ENCODE assay signal across 8 cellular contexts in genomic region chr4:8200302-8200975, GRCh38. TPM values are rescaled to one million over a fixed set of nuclear protein-coding genes. Genes with fewer than 3 reads are reported as not detected.
DNase-seq lines count a peak whose midpoint lies in the region; ATAC-seq and TF ChIP-seq lines count a peak whose summit lies in the region.

No MANE protein-coding gene starts in this region.

- H3K4me3 ChIP-seq in gastroesophageal sphincter (peak overlapping the region; percentile 3 to 50), skeletal muscle satellite cell (ENCODE audit: low read length) (no peak overlapping the region)

- H3K9me3 ChIP-seq in gastroesophageal sphincter (no peaks in the 10 kb centered on the region), skeletal muscle satellite cell (replicated peaks; ENCODE audit: low read length) (no peaks in the 10 kb centered on the region)

- no peak for TF ChIP-seq EP300 in gastroesophageal sphincter (IDR thresholded peaks at IDR 0.05)

- WGBS in gastroesophageal sphincter (ENCODE audit: low coverage in 1 of 2), 2 donors, result 41 to 71% methylated on average over 3 to 4 of the region's 30 CpGs

- H3K9ac ChIP-seq in skeletal muscle satellite cell (ENCODE audit: low read depth, low read length), result no peak overlapping the region

- H3K27me3 ChIP-seq in gastroesophageal sphincter (no peaks in the 10 kb centered on the region), skeletal muscle satellite cell (ENCODE audit: control insufficient read depth, insufficient read depth, low read length) (peaks cover 3% of the 10 kb centered on the region)

- peak overlapping the region in 3 of 4 donors; percentile 76 to 80 (median 77) for H3K27ac ChIP-seq in gastroesophageal sphincter

- H3K4me1 ChIP-seq in gastroesophageal sphincter, result peaks cover 0 to 51% (median 16%) of the 10 kb centered on the region in 3 donors
- peaks cover 17% of the 10 kb centered on the region for H3K4me1 ChIP-seq in skeletal muscle satellite cell (ENCODE audit: control insufficient read depth, insufficient read depth, low read length)

- H3K36me3 ChIP-seq in gastroesophageal sphincter (peaks cover 0 to 5% of the 10 kb centered on the region in 2 donors), skeletal muscle satellite cell (ENCODE audit: insufficient read depth, low read length) (no peaks in the 10 kb centered on the region)

- ATAC-seq in gastroesophageal sphincter (peak; percentile 48), omental fat pad (ENCODE audit: low FRiP score) (no peak), HG02571 (IDR thresholded peaks at IDR 0.05; ENCODE audit: unreplicated experiment) (no peak), GM21390 (IDR thresholded peaks at IDR 0.05; ENCODE audit: unreplicated experiment) (no peak)

- peak overlapping the region; percentile 79 for H3K4me2 ChIP-seq in skeletal muscle satellite cell (ENCODE audit: low read length)

- TF ChIP-seq CTCF in gastroesophageal sphincter (IDR thresholded peaks at IDR 0.05) (no peak), omental fat pad (IDR thresholded peaks at IDR 0.05) (no peak)

- peak; percentile 38 for DNase-seq in H4 (ENCODE audit: low spot score)
- peak; percentile 56 for DNase-seq in activated CD4-positive, alpha-beta T cell treated with anti-CD3 and anti-CD28 coated beads, Interleukin-2, amount 50 U/mL, for 1 hour
- no peak for DNase-seq in omental fat pad (ENCODE audit: low spot score)
- DNase-seq in RKO (ENCODE audit: low spot score), result no peak

- TF ChIP-seq POLR2A in gastroesophageal sphincter (IDR thresholded peaks at IDR 0.05), result peak in 1 of 2 donors; percentile 27

RNA-seq across cellular contexts. Expression of gene SH3TC1, which starts 1.3 kb away (rescaled TPM):
- total RNA-seq in H4 (2014; rRNA removed; shearing (Covaris generic)), result 2.2 and 4.5 TPM in 2 replicates
- total RNA-seq in gastroesophageal sphincter, result 10 to 100 TPM in 3 of 4 donors, 1 to 10 TPM in 1; 9.6 to 12.9 (median 12.6) TPM
- 11.7 and 17.5 TPM in 2 replicates for total RNA-seq in skeletal muscle satellite cell (2012; rRNA removed)
- 10 to 100 TPM; 23.0 to 70.3 (median 29.1) TPM for total RNA-seq in omental fat pad

RNA-seq across cellular contexts. Expression of gene ABLIM2, which starts 41.8 kb away (rescaled TPM):
- total RNA-seq in H4 (2014; rRNA removed; shearing (Covaris generic)), result 0.29 and 0.43 TPM in 2 replicates
- 10 to 100 TPM in 1 of 4 donors, 1 to 10 TPM in 3; 5.0 to 13.5 (median 8.0) TPM for total RNA-seq in gastroesophageal sphincter
- total RNA-seq in skeletal muscle satellite cell (2012; rRNA removed), result 0.25 and 9.6 TPM in 2 replicates
- total RNA-seq in omental fat pad, result 10 to 100 TPM; 10.1 to 34.2 (median 13.7) TPM

Comparison
In these comparisons a context has a peak if more than half of its experiments do, and no peak if none do; other contexts are left out.
1. DNase-seq: peak in H4 (single experiment) and activated CD4-positive, alpha-beta T cell treated with anti-CD3 and anti-CD28 coated beads, Interleukin-2, amount 50 U/mL, for 1 hour (single experiment); none in omental fat pad (single experiment) and RKO (single experiment).